32 cellular contexts compared by ENCODE assay signal in the genomic region with DNA sequence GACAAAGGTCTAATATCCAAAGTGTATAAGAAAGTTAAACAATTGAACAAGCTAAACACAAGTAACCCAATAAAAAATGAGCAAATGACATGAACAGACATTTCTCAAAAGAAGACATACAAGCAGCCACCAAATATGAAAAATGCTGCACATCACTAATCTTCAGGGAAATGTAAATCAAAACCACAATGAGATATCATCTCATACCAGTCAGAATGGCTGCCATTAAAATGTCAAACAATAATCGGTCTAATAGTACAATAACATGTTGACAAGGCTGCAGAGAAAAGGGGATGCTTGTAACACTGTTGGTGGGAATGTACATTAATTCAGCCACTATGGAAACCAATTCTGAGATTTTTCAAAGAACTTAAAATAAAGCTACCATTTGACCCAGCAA.
DNase-seq lines count a peak whose midpoint lies in the region; ATAC-seq, FAIRE-seq and TF ChIP-seq lines count a peak whose summit lies in the region.
"Had no signal": no experiment of that assay in that cellular context is flagged by ENCODE, and none has a peak within 500 bp of the region (broad histone marks: within the 10 kb centered on the region; RNA-seq: fewer than 3 reads in every experiment).

No MANE protein-coding gene starts in this region.

- H3K9ac ChIP-seq in neural cell (ENCODE audit: low read length), result no peak overlapping the region
- H3K9ac ChIP-seq: BLaER1; BLaER1 treated with 17β-estradiol and CSF1 and Interleukin-3, amounts not matched to agents 10 nM and 100 nM had no signal

- no peaks in the 10 kb centered on the region for H3K79me2 ChIP-seq in neural cell (replicated peaks; ENCODE audit: insufficient read depth, low read length)

- ATAC-seq in upper lobe of right lung, result no peak
- ATAC-seq: A549; CD8-positive, alpha-beta T cell had no signal

- no peaks in the 10 kb centered on the region for H3F3A ChIP-seq in neural cell (ENCODE audit: insufficient read depth, low read length, poor library complexity, severe bottlenecking)

- TF ChIP-seq POLR2A in H54 (IDR thresholded peaks at IDR 0.05; ENCODE audit: low read depth, low read length), result no peak

- no peaks in the 10 kb centered on the region for H3K36me3 ChIP-seq in neural cell (ENCODE audit: insufficient read depth, low read length)
- no peaks in the 10 kb centered on the region for H3K36me3 ChIP-seq in upper lobe of right lung
- H3K36me3 ChIP-seq: BE2C had no signal

- no peak overlapping the region for H3K27ac ChIP-seq in neural cell (ENCODE audit: low read length)
- no peak overlapping the region for H3K27ac ChIP-seq in upper lobe of right lung
- H3K27ac ChIP-seq: 22Rv1; A549; BLaER1; BLaER1 treated with 17β-estradiol and CSF1 and Interleukin-3, amounts not matched to agents 10 nM and 100 nM; C4-2B had no signal

- no peak for TF ChIP-seq CTCF in neural cell (IDR thresholded peaks at IDR 0.05; ENCODE audit: poor library complexity, severe bottlenecking)
- no peak for TF ChIP-seq CTCF in upper lobe of right lung (IDR thresholded peaks at IDR 0.05)

- no peaks in the 10 kb centered on the region for H3K9me2 ChIP-seq in neural cell (ENCODE audit: insufficient read depth, low read length)

- H3K27me3 ChIP-seq in neural cell (ENCODE audit: insufficient read depth, low read depth, low read length) (no peaks in the 10 kb centered on the region), upper lobe of right lung (no peaks in the 10 kb centered on the region)
- H3K27me3 ChIP-seq: BE2C; BLaER1; BLaER1 treated with 17β-estradiol and CSF1 and Interleukin-3, amounts not matched to agents 10 nM and 100 nM had no signal

- no peak for TF ChIP-seq RAD21 in neural cell (conservative IDR thresholded peaks at IDR 0.05)

- no peaks in the 10 kb centered on the region for H3K4me1 ChIP-seq in upper lobe of right lung
- H3K4me1 ChIP-seq: A549; BE2C; BLaER1; BLaER1 treated with 17β-estradiol and CSF1 and Interleukin-3, amounts not matched to agents 10 nM and 100 nM; Caco-2 had no signal

- no peak overlapping the region for H3K4me2 ChIP-seq in neural cell (ENCODE audit: low read length)
- H3K4me2 ChIP-seq: A549; BLaER1; BLaER1 treated with 17β-estradiol and CSF1 and Interleukin-3, amounts not matched to agents 10 nM and 100 nM had no signal

- H3K4me3 ChIP-seq in neural cell (ENCODE audit: low read length), result no peak overlapping the region
- no peak overlapping the region for H3K4me3 ChIP-seq in upper lobe of right lung
- H3K4me3 ChIP-seq: A549; BLaER1; BLaER1 treated with 17β-estradiol and CSF1 and Interleukin-3, amounts not matched to agents 10 nM and 100 nM had no signal

- peak; percentile 53 for FAIRE-seq in H54 (lab: Jason Lieb, UNC)
- FAIRE-seq in TTC549 (lab: Jason Lieb, UNC), result peak; percentile 43
- FAIRE-seq: A204.1, A549 had no signal

- intact Hi-C loops in upper lobe of right lung (cut with DNase I), result no loop called here

- no peak overlapping the region for H2AFZ ChIP-seq in neural cell (ENCODE audit: low read depth, low read length)

- DNase-seq in H54 (ENCODE audit: insufficient read length, low spot score), result no peak
- DNase-seq in upper lobe of right lung, result no peak
- DNase-seq in T-helper 9 cell, result no peak
- DNase-seq in MV-4-11 (lab: John Stamatoyannopoulos, UW), result no peak
- DNase-seq: 8988T; ACHN; AML-193; BE2C; C1 segment of cervical spinal cord; Caco-2; Calu3; CD4-positive, alpha-beta memory T cell; CD4-positive, alpha-beta T cell; CD4-positive, CD25-positive, alpha-beta regulatory T cell; CD8-positive, alpha-beta memory T cell; CD8-positive, alpha-beta T cell; COR-L47; DMS 273 treated with DMSO at 0.1 percent for 48 hours; DMS153; DMS53; DMS79; DMS79 treated with DMSO at 0.1 percent for 48 hours; DND-41; EL had no signal

- peak; percentile 87 for TF ChIP-seq EP300 in neural cell (conservative IDR thresholded peaks at IDR 0.05; ENCODE audit: poor library complexity, severe bottlenecking)

- H3K9me3 ChIP-seq in neural cell (ENCODE audit: low read length), result peaks cover 3% of the 10 kb centered on the region
- peaks cover 10% of the 10 kb centered on the region for H3K9me3 ChIP-seq in upper lobe of right lung
- H3K9me3 ChIP-seq: BE2C had no signal

- H4K20me1 ChIP-seq in neural cell (ENCODE audit: insufficient read depth), result no peaks in the 10 kb centered on the region
- H4K20me1 ChIP-seq: BLaER1; BLaER1 treated with 17β-estradiol and CSF1 and Interleukin-3, amounts not matched to agents 10 nM and 100 nM had no signal

TF ChIP-seq in neural cell, 6 proteins besides CTCF, POLR2A, EP300 and RAD21:
- TF ChIP-seq, protein P1, sequence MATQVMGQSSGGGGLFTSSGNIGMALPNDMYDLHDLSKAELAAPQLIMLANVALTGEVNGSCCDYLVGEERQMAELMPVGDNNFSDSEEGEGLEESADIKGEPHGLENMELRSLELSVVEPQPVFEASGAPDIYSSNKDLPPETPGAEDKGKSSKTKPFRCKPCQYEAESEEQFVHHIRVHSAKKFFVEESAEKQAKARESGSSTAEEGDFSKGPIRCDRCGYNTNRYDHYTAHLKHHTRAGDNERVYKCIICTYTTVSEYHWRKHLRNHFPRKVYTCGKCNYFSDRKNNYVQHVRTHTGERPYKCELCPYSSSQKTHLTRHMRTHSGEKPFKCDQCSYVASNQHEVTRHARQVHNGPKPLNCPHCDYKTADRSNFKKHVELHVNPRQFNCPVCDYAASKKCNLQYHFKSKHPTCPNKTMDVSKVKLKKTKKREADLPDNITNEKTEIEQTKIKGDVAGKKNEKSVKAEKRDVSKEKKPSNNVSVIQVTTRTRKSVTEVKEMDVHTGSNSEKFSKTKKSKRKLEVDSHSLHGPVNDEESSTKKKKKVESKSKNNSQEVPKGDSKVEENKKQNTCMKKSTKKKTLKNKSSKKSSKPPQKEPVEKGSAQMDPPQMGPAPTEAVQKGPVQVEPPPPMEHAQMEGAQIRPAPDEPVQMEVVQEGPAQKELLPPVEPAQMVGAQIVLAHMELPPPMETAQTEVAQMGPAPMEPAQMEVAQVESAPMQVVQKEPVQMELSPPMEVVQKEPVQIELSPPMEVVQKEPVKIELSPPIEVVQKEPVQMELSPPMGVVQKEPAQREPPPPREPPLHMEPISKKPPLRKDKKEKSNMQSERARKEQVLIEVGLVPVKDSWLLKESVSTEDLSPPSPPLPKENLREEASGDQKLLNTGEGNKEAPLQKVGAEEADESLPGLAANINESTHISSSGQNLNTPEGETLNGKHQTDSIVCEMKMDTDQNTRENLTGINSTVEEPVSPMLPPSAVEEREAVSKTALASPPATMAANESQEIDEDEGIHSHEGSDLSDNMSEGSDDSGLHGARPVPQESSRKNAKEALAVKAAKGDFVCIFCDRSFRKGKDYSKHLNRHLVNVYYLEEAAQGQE (IDR thresholded peaks at IDR 0.05; ENCODE audit: borderline replicate concordance), result no peak
- TF ChIP-seq POLR2AphosphoS5 (IDR thresholded peaks at IDR 0.05) (peak; percentile 73), SMC3 (conservative IDR thresholded peaks at IDR 0.05; ENCODE audit: poor library complexity) (no peak), MXI1 (conservative IDR thresholded peaks at IDR 0.05; ENCODE audit: poor library complexity, severe bottlenecking) (no peak)
